ENCODE assay signal across 11 cellular contexts in genomic region chr6:81996414-81996813, GRCh38.
DNase-seq lines count a peak whose midpoint lies in the region; ATAC-seq, FAIRE-seq and TF ChIP-seq lines count a peak whose summit lies in the region.
"Had no signal": no experiment of that assay in that cellular context is flagged by ENCODE, and none has a peak within 500 bp of the region (broad histone marks: within the 10 kb centered on the region; RNA-seq: fewer than 3 reads in every experiment).

No MANE protein-coding gene starts in this region.

- H3K4me1 ChIP-seq in fibroblast of lung (ENCODE audit: control insufficient read depth, extremely low read depth, insufficient read depth, low read length) (peaks cover 19% of the 10 kb centered on the region), uterus (no peaks in the 10 kb centered on the region)

- no peaks in the 10 kb centered on the region for H4K20me1 ChIP-seq in fibroblast of lung (ENCODE audit: control insufficient read depth, extremely low read depth, insufficient read depth, low read length)

- H3K79me2 ChIP-seq in fibroblast of lung (ENCODE audit: control insufficient read depth, insufficient read depth, low read length), result no peaks in the 10 kb centered on the region

- peak; percentile 78 for ATAC-seq in GM21526 (IDR thresholded peaks at IDR 0.05; ENCODE audit: low FRiP score, unreplicated experiment)

- no peak overlapping the region for H3K4me3 ChIP-seq in fibroblast of lung (replicated peaks in 1 of 4; ENCODE audit: control extremely low read depth in 1 of 4, insufficient read depth in 1 of 4, low read depth in 3 of 4, low read length in 4 of 4)
- H3K4me3 ChIP-seq in uterus, result no peak overlapping the region

- FAIRE-seq in GM19239 (lab: Jason Lieb, UNC), result no peak

- no peak overlapping the region for H3K9ac ChIP-seq in fibroblast of lung (ENCODE audit: insufficient read depth, low read length)

- H2AFZ ChIP-seq in fibroblast of lung (ENCODE audit: low read length), result no peak overlapping the region

- TF ChIP-seq CTCF in fibroblast of lung (conservative IDR thresholded peaks at IDR 0.05 in 1 of 2, IDR thresholded peaks at IDR 0.05 in 1 of 2; ENCODE audit: low read depth in 1 of 2, low read length in 2 of 2) (no peak), uterus (IDR thresholded peaks at IDR 0.05) (no peak)

- no peaks in the 10 kb centered on the region for H3K27me3 ChIP-seq in fibroblast of lung (ENCODE audit: control insufficient read depth, insufficient read depth, low read length)
- no peaks in the 10 kb centered on the region for H3K27me3 ChIP-seq in uterus

- intact Hi-C loops in uterus (cut with DNase I; ENCODE audit: low total_unique reads), result no loop called here

- DNase-seq in AG08396 (ENCODE audit: low spot score) (peak; percentile 25), LHCN-M2 (ENCODE audit: low read depth) (peak; percentile 89), fibroblast of lung (ENCODE audit: low read depth in 2 of 2) (peak; percentile 69 to 94), NCI-H1436 (lab: John Stamatoyannopoulos, UW) (no peak), GM19239 (ENCODE audit: insufficient read length, low spot score) (no peak), T-helper 9 cell (no peak), uterus (no peak)
- DNase-seq: C1 segment of cervical spinal cord; endodermal cell; stimulated activated CD4-positive, alpha-beta T cell treated with anti-CD3 and anti-CD28 coated beads, Interleukin-4, amount 100 ng/mL, for 4 hours had no signal

- no peak for TF ChIP-seq POLR2A in uterus (IDR thresholded peaks at IDR 0.05)

- no peak overlapping the region for H3K4me2 ChIP-seq in fibroblast of lung (ENCODE audit: extremely low read depth, insufficient read depth, low read length)

- H3K27ac ChIP-seq in fibroblast of lung (ENCODE audit: insufficient read depth, low read length), result peak overlapping the region; percentile 83
- peak overlapping the region in 1 of 2 donors; percentile 34 for H3K27ac ChIP-seq in uterus

- H3K36me3 ChIP-seq in fibroblast of lung (ENCODE audit: control insufficient read depth, insufficient read depth, low read length) (no peaks in the 10 kb centered on the region), uterus (no peaks in the 10 kb centered on the region)

- H3K9me3 ChIP-seq in fibroblast of lung (ENCODE audit: control insufficient read depth, insufficient read depth, low read depth, low read length) (no peaks in the 10 kb centered on the region), uterus (no peaks in the 10 kb centered on the region)

Comparison
In these comparisons a context has a peak if more than half of its experiments do, and no peak if none do; other contexts are left out.
1. DNase-seq: peak in AG08396 (single experiment), LHCN-M2 (single experiment) and fibroblast of lung (2 of 2); none in NCI-H1436 (single experiment), GM19239 (single experiment), T-helper 9 cell (single experiment) and uterus (0 of 2).